8 cellular contexts compared by ENCODE assay signal in genomic region chr9:84669008-84669292, GRCh38. TPM values are rescaled to one million over a fixed set of nuclear protein-coding genes. Genes with fewer than 3 reads are reported as not detected.
A peak's percentile ranks its signal among the peaks of the same experiment; 100 is the strongest.
DNase-seq lines count a peak whose midpoint lies in the region; ATAC-seq and TF ChIP-seq lines count a peak whose summit lies in the region.

No MANE protein-coding gene starts in this region.

- H3K9me3 Mint-ChIP-seq in natural killer cell treated with Interleukin-12 subunit alpha and Interleukin-12 subunit beta and Interleukin-15 and Interleukin-18, amount 100 ng/mL, for 72 hours = no peaks in the 10 kb centered on the region
- H3K9me3 Mint-ChIP-seq in natural killer cell = no peaks in the 10 kb centered on the region

- peaks cover 3 to 6% of the 10 kb centered on the region in 2 donors for H3K4me1 Mint-ChIP-seq in natural killer cell treated with Interleukin-12 subunit alpha and Interleukin-12 subunit beta and Interleukin-15 and Interleukin-18, amount 100 ng/mL, for 72 hours (ENCODE audit: low read depth in 2 of 2)
- H3K4me1 Mint-ChIP-seq in natural killer cell = peaks cover 0 to 15% of the 10 kb centered on the region in 2 donors

- DNase-seq in natural killer cell treated with Interleukin-12 subunit alpha and Interleukin-12 subunit beta and Interleukin-15 and Interleukin-18, amount 100 ng/mL, for 72 hours (ENCODE audit: low spot score) = no peak
- DNase-seq in natural killer cell = no peak
- DNase-seq in cerebellum (ENCODE audit: low spot score) = peak; percentile 42
- DNase-seq in aorta = no peak
- DNase-seq in cortex of kidney (lab: John Stamatoyannopoulos, UW) = no peak
- no peak for DNase-seq in H4 (ENCODE audit: low spot score)

- H3K27ac Mint-ChIP-seq in natural killer cell treated with Interleukin-12 subunit alpha and Interleukin-12 subunit beta and Interleukin-15 and Interleukin-18, amount 100 ng/mL, for 72 hours = no peak overlapping the region
- H3K27ac Mint-ChIP-seq in natural killer cell = no peak overlapping the region

- intact Hi-C loops in natural killer cell (cut with micrococcal nuclease) = no loop called here
- intact Hi-C loops in aorta (cut with DNase I) = no loop called here

- H3K4me1 ChIP-seq in muscle layer of duodenum (ENCODE audit: control insufficient read depth in 1 of 2, insufficient read depth in 2 of 2, low read length in 2 of 2) (peaks cover 0 to 36% of the 10 kb centered on the region in 2 donors), aorta (ENCODE audit: control insufficient read depth in 1 of 2, insufficient read depth in 2 of 2, low read length in 2 of 2) (no peaks in the 10 kb centered on the region)

- H3K36me3 ChIP-seq in muscle layer of duodenum (ENCODE audit: control insufficient read depth in 1 of 2, insufficient read depth in 2 of 2, low read length in 2 of 2) = no peaks in the 10 kb centered on the region
- no peaks in the 10 kb centered on the region for H3K36me3 ChIP-seq in aorta (ENCODE audit: control insufficient read depth in 1 of 2, insufficient read depth in 2 of 2, low read length in 1 of 2)

- no peak for ATAC-seq in natural killer cell treated with Interleukin-12 subunit alpha and Interleukin-12 subunit beta and Interleukin-15 and Interleukin-18, amount 100 ng/mL, for 72 hours
- ATAC-seq in natural killer cell (no peak), aorta (ENCODE audit: low FRiP score) (peak; percentile 19), HG03439 (IDR thresholded peaks at IDR 0.05; ENCODE audit: unreplicated experiment) (no peak)

- peak overlapping the region; percentile 61 for H3K4me3 Mint-ChIP-seq in natural killer cell treated with Interleukin-12 subunit alpha and Interleukin-12 subunit beta and Interleukin-15 and Interleukin-18, amount 100 ng/mL, for 72 hours
- H3K4me3 Mint-ChIP-seq in natural killer cell = no peak overlapping the region

- WGBS in aorta, 2 donors = 0 to 1% methylated on average over 8 of the region's 8 CpGs

- peaks cover 18% of the 10 kb centered on the region for H3K27me3 ChIP-seq in muscle layer of duodenum (ENCODE audit: low read depth, low read length)
- peaks cover 0 to 2% of the 10 kb centered on the region in 2 donors for H3K27me3 ChIP-seq in aorta (ENCODE audit: control insufficient read depth in 1 of 2, insufficient read depth in 2 of 2, low read length in 1 of 2)

- no peak for TF ChIP-seq CTCF in natural killer cell (IDR thresholded peaks at IDR 0.05)

- H3K36me3 Mint-ChIP-seq in natural killer cell treated with Interleukin-12 subunit alpha and Interleukin-12 subunit beta and Interleukin-15 and Interleukin-18, amount 100 ng/mL, for 72 hours = no peaks in the 10 kb centered on the region
- no peaks in the 10 kb centered on the region for H3K36me3 Mint-ChIP-seq in natural killer cell

- H3K27ac ChIP-seq in muscle layer of duodenum (ENCODE audit: low read length) (no peak overlapping the region), aorta (ENCODE audit: low read depth in 1 of 2, low read length in 2 of 2) (no peak overlapping the region)

- peaks cover 51 to 62% of the 10 kb centered on the region in 2 donors for H3K27me3 Mint-ChIP-seq in natural killer cell treated with Interleukin-12 subunit alpha and Interleukin-12 subunit beta and Interleukin-15 and Interleukin-18, amount 100 ng/mL, for 72 hours
- peaks cover 54 to 61% of the 10 kb centered on the region in 2 donors for H3K27me3 Mint-ChIP-seq in natural killer cell (ENCODE audit: low read depth in 2 of 2)

- H3K9me3 ChIP-seq in muscle layer of duodenum (ENCODE audit: control insufficient read depth in 1 of 2, low read length in 2 of 2) (no peaks in the 10 kb centered on the region), aorta (ENCODE audit: control insufficient read depth, low read length) (no peaks in the 10 kb centered on the region)

- H3K4me3 ChIP-seq in muscle layer of duodenum (ENCODE audit: low read depth in 1 of 2, low read length in 2 of 2) (peak overlapping the region; percentile 68 to 87), aorta (ENCODE audit: low read length in 2 of 2) (peak overlapping the region in 1 of 2 donors; percentile 27)

RNA-seq across cellular contexts. Expression of gene NTRK2, which starts 0.6 kb away (rescaled TPM):
- total RNA-seq in natural killer cell treated with Interleukin-12 subunit alpha and Interleukin-12 subunit beta and Interleukin-15 and Interleukin-18, amount 100 ng/mL, for 72 hours = 1 to 10 TPM in 1 of 2 donors, under 1 TPM in 1; 0.24 to 2.4 TPM
- total RNA-seq in natural killer cell = under 1 TPM in 1 of 3 donors, not detected in 2; 0.08 TPM
- 159 TPM for total RNA-seq in cerebellum
- 10 to 100 TPM; 37.9 to 48.1 TPM for total RNA-seq in aorta
- polyA plus RNA-seq in aorta = 10 to 100 TPM in 1 of 2 donors, under 1 TPM in 1; 0.88 to 18.5 TPM
- total RNA-seq in H4 (2014; rRNA removed; shearing (Covaris generic)) = 0.10 and 0.39 TPM in 2 replicates

Comparison
In these comparisons a context has a peak if more than half of its experiments do, and no peak if none do; other contexts are left out.
1. RNA of gene NTRK2, which starts 0.6 kb away (total RNA-seq): 159 TPM in cerebellum (single experiment) and 37.9 to 48.1 TPM in aorta; 0.24 to 2.4 TPM in natural killer cell treated with Interleukin-12 subunit alpha and Interleukin-12 subunit beta and Interleukin-15 and Interleukin-18, amount 100 ng/mL, for 72 hours, 0.10 to 0.39 TPM in H4 and 0.08 TPM in natural killer cell; every median in the first group is over 10 times any median in the second.